In genomic region chr17:66426397-66427033, GRCh38 we compare ENCODE assay signal across 8 cellular contexts.
DNase-seq lines count a peak whose midpoint lies in the region; ATAC-seq, FAIRE-seq and TF ChIP-seq lines count a peak whose summit lies in the region.

No MANE protein-coding gene starts in this region.

- no peak overlapping the region for H3K4me3 Mint-ChIP-seq in Calu3 (ENCODE audit: low read depth, unreplicated experiment)

- no peak overlapping the region for H3K9ac ChIP-seq in kidney (ENCODE audit: low read length in 2 of 2)

- H3K36me3 Mint-ChIP-seq in Calu3 (ENCODE audit: insufficient read depth, unreplicated experiment): peaks cover 21% of the 10 kb centered on the region

- H3K9me3 Mint-ChIP-seq in Calu3 (ENCODE audit: low read depth, unreplicated experiment): no peaks in the 10 kb centered on the region

- H3K27ac ChIP-seq in kidney (ENCODE audit: low read depth in 2 of 2, low read length in 2 of 2): no peak overlapping the region

- no TSS peak for BruUV-seq in Calu3 (replicated peaks; lab: Mats Ljungman, UMichigan)

- DNase-seq in Calu3 (peak; percentile 21), HuH-7.5 (ENCODE audit: low spot score) (peak; percentile 44), kidney (no peak), HPDE6-E6E7 (ENCODE audit: extremely low spot score) (no peak), nucleus accumbens (lab: John Stamatoyannopoulos, UW) (no peak)
- peak; percentile 29 for DNase-seq in activated CD8-positive, alpha-beta memory T cell treated with anti-CD3 and anti-CD28 coated beads, Interleukin-2, amount 50 U/mL, for 4 hours

- intact Hi-C loops in Calu3 (cut with micrococcal nuclease; ENCODE audit: unreplicated experiment) (no loop called here), kidney (cut with DNase I) (no loop called here)

- CTCF ChIA-PET in Calu3 (lab: Charles Lee): no interaction called here

- TF ChIP-seq CTCF in Calu3 (IDR thresholded peaks at IDR 0.05; ENCODE audit: unreplicated experiment) (no peak), kidney (IDR thresholded peaks at IDR 0.05; ENCODE audit: borderline replicate concordance, extremely low read depth, insufficient read depth) (peak; percentile 1)

- peak overlapping the region; percentile 6 for H3K27ac Mint-ChIP-seq in Calu3 (ENCODE audit: unreplicated experiment)

- peaks cover 4 to 5% of the 10 kb centered on the region in 2 donors for H3K4me1 ChIP-seq in kidney (ENCODE audit: control insufficient read depth in 1 of 2, insufficient read depth in 1 of 2, low read depth in 1 of 2, low read length in 2 of 2)

- no peaks in the 10 kb centered on the region for H3K27me3 Mint-ChIP-seq in Calu3 (ENCODE audit: unreplicated experiment)

- no peak for FAIRE-seq in kidney (lab: Jason Lieb, UNC)

- peaks cover 57% of the 10 kb centered on the region for H3K4me1 Mint-ChIP-seq in Calu3 (ENCODE audit: low read depth, unreplicated experiment)

- ATAC-seq in GM21529 (IDR thresholded peaks at IDR 0.05; ENCODE audit: unreplicated experiment) (no peak), HG03520 (IDR thresholded peaks at IDR 0.05; ENCODE audit: unreplicated experiment) (no peak)

- H3K4me3 ChIP-seq in kidney (ENCODE audit: low read length in 2 of 2): no peak overlapping the region

- no peaks in the 10 kb centered on the region for H3K36me3 ChIP-seq in kidney (ENCODE audit: control insufficient read depth in 1 of 2, insufficient read depth in 2 of 2, low read length in 2 of 2)

- H3K9me3 ChIP-seq in kidney (ENCODE audit: control insufficient read depth in 1 of 2, low read length in 2 of 2): peaks cover 0 to 3% of the 10 kb centered on the region in 2 donors

Comparison
In these comparisons a context has a peak if more than half of its experiments do, and no peak if none do; other contexts are left out.
1. DNase-seq: peak in Calu3 (single experiment), HuH-7.5 (single experiment) and activated CD8-positive, alpha-beta memory T cell treated with anti-CD3 and anti-CD28 coated beads, Interleukin-2, amount 50 U/mL, for 4 hours (single experiment); none in kidney (single experiment), HPDE6-E6E7 (single experiment) and nucleus accumbens (0 of 56).